ENCODE assay signal across 10 cellular contexts in the genomic region with DNA sequence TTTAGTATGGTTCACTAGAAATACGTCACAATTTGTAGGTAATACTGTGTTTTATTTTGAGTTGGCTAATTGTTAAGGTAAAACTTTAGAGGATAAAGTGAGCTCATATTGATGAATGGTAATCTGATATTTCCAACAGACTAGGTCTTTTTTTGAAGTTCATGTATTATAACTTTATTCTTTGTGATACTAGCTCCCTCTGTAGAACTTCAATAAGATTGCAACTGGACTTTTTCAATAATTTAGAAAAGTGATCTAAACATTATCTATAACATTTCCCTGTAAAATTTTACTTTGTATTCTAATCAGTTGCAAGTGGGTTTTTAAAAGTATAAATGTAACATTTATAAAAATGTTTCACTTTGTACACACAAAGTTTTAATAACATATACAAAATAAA.
DNase-seq lines count a peak whose midpoint lies in the region; ATAC-seq, FAIRE-seq and TF ChIP-seq lines count a peak whose summit lies in the region.
"Had no signal": no experiment of that assay in that cellular context is flagged by ENCODE, and none has a peak within 500 bp of the region (broad histone marks: within the 10 kb centered on the region; RNA-seq: fewer than 3 reads in every experiment).

No MANE protein-coding gene starts in this region.

- peaks cover 9% of the 10 kb centered on the region for H3K4me1 ChIP-seq in A549

- H3K9me3 Mint-ChIP-seq in T-helper 2 cell treated with Interferon-gamma antibody and Interleukin-4, amounts not matched to agents 5 μg/mL and 100 μg/mL, for 36 hours = no peaks in the 10 kb centered on the region

- ATAC-seq in A549 = no peak
- ATAC-seq in T-helper 17 cell = no peak
- no peak for ATAC-seq in HG03175 (IDR thresholded peaks at IDR 0.05; ENCODE audit: unreplicated experiment)

- no peaks in the 10 kb centered on the region for H3K36me3 Mint-ChIP-seq in T-helper 17 cell (ENCODE audit: low read depth)
- H3K36me3 Mint-ChIP-seq in T-helper 2 cell treated with Interferon-gamma antibody and Interleukin-4, amounts not matched to agents 5 μg/mL and 100 μg/mL, for 36 hours (ENCODE audit: low read depth) = no peaks in the 10 kb centered on the region

- WGBS in A549 (ENCODE audit: missing lambda C conversion rate) = 33% methylated on average over 1 of the region's 1 CpG

- H3K36me3 ChIP-seq in GM06990 (ENCODE audit: control insufficient read depth, insufficient read depth, low read length) = no peaks in the 10 kb centered on the region

- FAIRE-seq in A549 (lab: Jason Lieb, UNC) (peak; percentile 98), islet of Langerhans (lab: Jason Lieb, UNC) (peak; percentile 99)

- H3K27ac ChIP-seq in A549 = no peak overlapping the region

- H3K9me3 ChIP-seq in A549 (no peaks in the 10 kb centered on the region), T-helper 17 cell (ENCODE audit: control insufficient read depth, low read length, poor library complexity, severe bottlenecking) (no peaks in the 10 kb centered on the region)

- H3K4me2 ChIP-seq in A549 = no peak overlapping the region

- TF ChIP-seq RAD21 in A549 (conservative IDR thresholded peaks at IDR 0.05 in 1 of 2, IDR thresholded peaks at IDR 0.05 in 1 of 2) = peak; percentile 60 to 74

- POLR2A ChIA-PET in A549 (lab: Yijun Ruan, JAX) = interaction anchor here (1.8 kb wide), 1 partner anchor 84 kb away, joined by 5 read pairs; a partner anchor contains a TSS

- H3K27me3 ChIP-seq in GM06990 (replicated peaks; ENCODE audit: control insufficient read depth, insufficient read depth, low read length) = no peaks in the 10 kb centered on the region

- CTCF ChIA-PET in A549 (lab: Yijun Ruan, JAX) = interaction anchor here (0.6 to 2.9 kb wide), 23 partner anchors 9 to 989 kb away, joined by 3 to 14 read pairs (median 4); a partner anchor contains a TSS

- no peak for DNase-seq in A549 (ENCODE audit: low read depth in 1 of 2, low spot score in 1 of 2)
- no peak for DNase-seq in GM06990 (ENCODE audit: extremely low read depth, insufficient read length)
- no peak for DNase-seq in T-helper 17 cell
- no peak for DNase-seq in T-helper 2 cell treated with Interferon-gamma antibody and Interleukin-4, amounts not matched to agents 5 μg/mL and 100 μg/mL, for 36 hours (ENCODE audit: low spot score)
- DNase-seq in hypothalamus (lab: John Stamatoyannopoulos, UW) = no peak
- DNase-seq in LoVo (ENCODE audit: low spot score) = no peak
- DNase-seq: activated gamma-delta T cell treated with Interleukin-2 at 50 U/mL for 16 hours, T-helper 1 cell had no signal

- peaks cover 9% of the 10 kb centered on the region for H3K4me1 Mint-ChIP-seq in T-helper 17 cell
- peaks cover 6% of the 10 kb centered on the region for H3K4me1 Mint-ChIP-seq in T-helper 2 cell treated with Interferon-gamma antibody and Interleukin-4, amounts not matched to agents 5 μg/mL and 100 μg/mL, for 36 hours (ENCODE audit: low read depth)

- H3K4me3 ChIP-seq in A549 (no peak overlapping the region), GM06990 (replicated peaks; ENCODE audit: low read depth, low read length) (no peak overlapping the region)

- no peaks in the 10 kb centered on the region for H3K27me3 Mint-ChIP-seq in T-helper 17 cell
- no peaks in the 10 kb centered on the region for H3K27me3 Mint-ChIP-seq in T-helper 2 cell treated with Interferon-gamma antibody and Interleukin-4, amounts not matched to agents 5 μg/mL and 100 μg/mL, for 36 hours (ENCODE audit: low read depth)

- no peak for TF ChIP-seq EP300 in A549 (IDR thresholded peaks at IDR 0.05)

- H3K4me3 Mint-ChIP-seq in T-helper 17 cell = no peak overlapping the region
- no peak overlapping the region for H3K4me3 Mint-ChIP-seq in T-helper 2 cell treated with Interferon-gamma antibody and Interleukin-4, amounts not matched to agents 5 μg/mL and 100 μg/mL, for 36 hours

- TF ChIP-seq CTCF in A549 (IDR thresholded peaks at IDR 0.05) = peak; percentile 54; the same call in 2 of the 3 replicates
- TF ChIP-seq CTCF in GM06990 (IDR thresholded peaks at IDR 0.05; ENCODE audit: insufficient read depth, low read length, poor library complexity, severe bottlenecking) = peak; percentile 8

- peak overlapping the region; percentile 29 for H3K27ac Mint-ChIP-seq in T-helper 17 cell
- H3K27ac Mint-ChIP-seq in T-helper 2 cell treated with Interferon-gamma antibody and Interleukin-4, amounts not matched to agents 5 μg/mL and 100 μg/mL, for 36 hours = no peak overlapping the region

- no peak for TF ChIP-seq POLR2A in A549 (IDR thresholded peaks at IDR 0.05; ENCODE audit: low read length)

TF ChIP-seq in A549, 52 proteins besides CTCF, POLR2A, EP300 and RAD21:
- TF ChIP-seq SMC3 (IDR thresholded peaks at IDR 0.05) (peak; percentile 52), HOXB13 (CRISPR knock-in tag; IDR thresholded peaks at IDR 0.05; ENCODE audit: low read depth) (no peak)
